ENCODE assay signal across 16 cellular contexts in the genomic region with DNA sequence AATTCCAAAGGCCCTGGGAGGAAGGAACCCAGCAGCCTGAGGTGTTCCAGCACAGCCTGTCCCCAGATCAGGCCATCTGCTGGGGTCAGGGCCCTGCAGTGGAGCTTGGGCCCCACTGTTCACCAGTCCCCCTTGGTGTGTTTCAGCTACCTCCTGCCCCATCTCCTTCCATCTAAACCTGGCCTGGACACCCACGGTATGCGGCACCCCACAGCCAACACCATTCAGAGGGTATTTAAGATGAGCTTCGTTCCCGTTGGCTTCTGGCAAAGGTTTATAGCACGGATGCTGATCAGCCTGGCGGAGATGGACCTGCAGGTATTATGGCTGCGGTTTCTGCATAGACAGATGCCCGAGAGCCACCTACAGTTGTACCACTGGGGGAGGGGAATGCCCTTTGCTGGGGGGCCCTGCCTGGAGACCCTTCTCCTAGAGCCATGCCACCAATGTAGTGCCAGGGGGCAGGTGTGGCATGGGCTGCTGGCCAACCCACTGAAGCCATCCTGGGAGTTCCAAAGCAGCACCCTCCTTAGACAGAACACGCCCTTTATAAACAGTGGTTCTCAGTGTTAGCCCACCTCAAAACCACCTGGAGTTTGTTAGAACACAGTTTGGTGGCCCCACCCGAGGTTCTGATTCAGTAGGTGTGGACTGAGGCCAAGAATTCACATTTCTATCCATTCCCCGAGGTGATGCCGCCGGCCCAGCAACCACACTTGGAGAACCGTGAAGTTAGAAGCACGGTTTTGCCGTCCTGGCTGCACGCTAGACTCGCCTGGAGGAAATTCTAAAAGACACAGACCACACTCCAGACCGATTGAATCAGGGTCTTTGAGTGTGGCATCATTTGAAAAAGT.
DNase-seq lines count a peak whose midpoint lies in the region; ATAC-seq, FAIRE-seq and TF ChIP-seq lines count a peak whose summit lies in the region.
"Had no signal": no experiment of that assay in that cellular context is flagged by ENCODE, and none has a peak within 500 bp of the region (broad histone marks: within the 10 kb centered on the region; RNA-seq: fewer than 3 reads in every experiment).

No MANE protein-coding gene starts in this region.

- no peak overlapping the region for H2AFZ ChIP-seq in GM23338

- H3K27me3 Mint-ChIP-seq in GM23338 (ENCODE audit: insufficient read depth, low read depth, poor library complexity) = peaks cover 30% of the 10 kb centered on the region
- H3K27me3 Mint-ChIP-seq in T-helper 2 cell treated with Interferon-gamma antibody and Interleukin-4, amounts not matched to agents 5 μg/mL and 100 μg/mL, for 36 hours (ENCODE audit: low read depth) = peaks cover 4% of the 10 kb centered on the region

- H3K9ac ChIP-seq in kidney (ENCODE audit: low read length in 2 of 2) = no peak overlapping the region
- no peak overlapping the region for H3K9ac ChIP-seq in skeletal muscle tissue (ENCODE audit: low read depth in 1 of 3, low read length in 3 of 3)

- POLR2A ChIA-PET in GM10248 (lab: Yijun Ruan, JAX) = no interaction called here

- ATAC-seq in GM23338 (no peak), GM18505 (IDR thresholded peaks at IDR 0.05; ENCODE audit: unreplicated experiment) (no peak)
- ATAC-seq: activated naive CD4-positive, alpha-beta T cell treated with anti-CD3 and anti-CD28 coated beads, Interleukin-2, amount 50 U/mL, for 72 hours; naive thymus-derived CD8-positive, alpha-beta T cell had no signal

- peak overlapping the region; percentile 36; the same call in 2 of the 3 replicates for H3K4me3 Mint-ChIP-seq in GM23338
- no peak overlapping the region for H3K4me3 Mint-ChIP-seq in T-helper 2 cell treated with Interferon-gamma antibody and Interleukin-4, amounts not matched to agents 5 μg/mL and 100 μg/mL, for 36 hours
- H3K4me3 Mint-ChIP-seq: naive thymus-derived CD8-positive, alpha-beta T cell had no signal

- 93 to 96% (median 95%) methylated on average over 15 to 19 of the region's 19 CpGs for WGBS in adrenal gland, 4 donors

- CTCF ChIA-PET in GM10248 (lab: Yijun Ruan, JAX) = interaction anchor here (4.4 kb wide), 1 partner anchor 38 kb away, joined by 27 read pairs; no protein-coding TSS in a partner anchor

- no peaks in the 10 kb centered on the region for H3K79me2 ChIP-seq in GM23338 (replicated peaks; ENCODE audit: insufficient read depth)

- no peaks in the 10 kb centered on the region for H3K9me2 ChIP-seq in GM23338 (ENCODE audit: insufficient read depth)

- no peak overlapping the region for H3K27ac Mint-ChIP-seq in GM23338
- H3K27ac Mint-ChIP-seq in T-helper 2 cell treated with Interferon-gamma antibody and Interleukin-4, amounts not matched to agents 5 μg/mL and 100 μg/mL, for 36 hours = no peak overlapping the region
- H3K27ac Mint-ChIP-seq: activated naive CD4-positive, alpha-beta T cell treated with anti-CD3 and anti-CD28 coated beads, Interleukin-2, amount 50 U/mL, for 72 hours; naive thymus-derived CD8-positive, alpha-beta T cell had no signal

- H3F3A ChIP-seq in GM23338 (replicated peaks; ENCODE audit: low read depth) = no peaks in the 10 kb centered on the region

- no peak overlapping the region for H3K27ac ChIP-seq in GM23338 (ENCODE audit: low read depth)
- H3K27ac ChIP-seq in adrenal gland = peak overlapping the region in 2 of 5 donors; percentile 59 to 88
- peak overlapping the region in 1 of 2 donors; percentile 32 for H3K27ac ChIP-seq in kidney (ENCODE audit: low read depth in 2 of 2, low read length in 2 of 2)
- H3K27ac ChIP-seq in skeletal muscle tissue (ENCODE audit: low read depth, low read length) = peak overlapping the region; percentile 7
- H3K27ac ChIP-seq: VCaP had no signal

- H3K4me1 ChIP-seq in GM23338 (ENCODE audit: insufficient read depth) = peaks cover 18% of the 10 kb centered on the region
- no peaks in the 10 kb centered on the region for H3K4me1 ChIP-seq in adrenal gland (replicated peaks in 1 of 2)
- no peaks in the 10 kb centered on the region for H3K4me1 ChIP-seq in kidney (ENCODE audit: control insufficient read depth in 1 of 2, insufficient read depth in 1 of 2, low read depth in 1 of 2, low read length in 2 of 2)
- peaks cover 0 to 3% (median 0%) of the 10 kb centered on the region in 3 donors for H3K4me1 ChIP-seq in skeletal muscle tissue (ENCODE audit: control insufficient read depth in 3 of 3, insufficient read depth in 3 of 3, low read length in 3 of 3)

- no peaks in the 10 kb centered on the region for H3K9me3 ChIP-seq in adrenal gland (replicated peaks in 1 of 3)
- no peaks in the 10 kb centered on the region for H3K9me3 ChIP-seq in kidney (ENCODE audit: control insufficient read depth in 1 of 2, low read length in 2 of 2)
- peaks cover 2 to 5% (median 3%) of the 10 kb centered on the region in 3 donors for H3K9me3 ChIP-seq in skeletal muscle tissue (ENCODE audit: control insufficient read depth in 3 of 3, low read length in 3 of 3)

- H3K4me3 ChIP-seq in GM23338 (no peak overlapping the region), adrenal gland (no peak overlapping the region), kidney (ENCODE audit: low read length in 2 of 2) (no peak overlapping the region), skeletal muscle tissue (ENCODE audit: low read length in 3 of 3) (no peak overlapping the region)

- no peaks in the 10 kb centered on the region for H3K9me3 Mint-ChIP-seq in GM23338
- no peaks in the 10 kb centered on the region for H3K9me3 Mint-ChIP-seq in T-helper 2 cell treated with Interferon-gamma antibody and Interleukin-4, amounts not matched to agents 5 μg/mL and 100 μg/mL, for 36 hours

- H3K4me2 ChIP-seq in GM23338 = peak overlapping the region; percentile 8; the same call in 1 of the 2 replicates

- no peaks in the 10 kb centered on the region for H3K27me3 ChIP-seq in GM23338 (ENCODE audit: insufficient read depth)
- no peaks in the 10 kb centered on the region for H3K27me3 ChIP-seq in adrenal gland
- H3K27me3 ChIP-seq in skeletal muscle tissue (ENCODE audit: control insufficient read depth in 3 of 3, insufficient read depth in 3 of 3, low read length in 3 of 3) = peaks cover 0 to 2% (median 0%) of the 10 kb centered on the region in 3 donors

- intact Hi-C loops in adrenal gland (cut with DNase I) (no loop called here), kidney (cut with DNase I) (no loop called here)

- TF ChIP-seq POLR2A in adrenal gland (IDR thresholded peaks at IDR 0.05) (no peak), GM18505 (IDR thresholded peaks at IDR 0.05; ENCODE audit: borderline replicate concordance, extremely low read depth, insufficient read depth, insufficient read length) (no peak)

- FAIRE-seq in kidney (lab: Jason Lieb, UNC) = no peak

- no peak for TF ChIP-seq CTCF in GM23338 (conservative IDR thresholded peaks at IDR 0.05; ENCODE audit: low read depth in 2 of 2)
- no peak for TF ChIP-seq CTCF in adrenal gland (IDR thresholded peaks at IDR 0.05)
- no peak for TF ChIP-seq CTCF in kidney (IDR thresholded peaks at IDR 0.05; ENCODE audit: borderline replicate concordance, extremely low read depth, insufficient read depth)
- no peak for TF ChIP-seq CTCF in GM10248 (IDR thresholded peaks at IDR 0.05; ENCODE audit: control extremely low read depth, extremely low read depth, low read depth, missing control alignments)

- no peaks in the 10 kb centered on the region for H4K20me1 ChIP-seq in GM23338 (replicated peaks; ENCODE audit: insufficient read depth)

- H3K36me3 Mint-ChIP-seq in GM23338 (ENCODE audit: low read depth) = no peaks in the 10 kb centered on the region
- H3K36me3 Mint-ChIP-seq in T-helper 2 cell treated with Interferon-gamma antibody and Interleukin-4, amounts not matched to agents 5 μg/mL and 100 μg/mL, for 36 hours (ENCODE audit: low read depth) = no peaks in the 10 kb centered on the region
- H3K36me3 Mint-ChIP-seq: activated naive CD4-positive, alpha-beta T cell treated with anti-CD3 and anti-CD28 coated beads, Interleukin-2, amount 50 U/mL, for 72 hours had no signal

- DNase-seq in GM23338 (ENCODE audit: low spot score) (no peak), adrenal gland (peak in 4 of 7 donors; percentile 6 to 45 (median 12)), kidney (peak; percentile 43), AML-193 (lab: John Stamatoyannopoulos, UW) (no peak), GM10248 (ENCODE audit: extremely low spot score) (no peak)
- no peak for DNase-seq in T-helper 2 cell treated with Interferon-gamma antibody and Interleukin-4, amounts not matched to agents 5 μg/mL and 100 μg/mL, for 36 hours (ENCODE audit: low spot score)
- DNase-seq: HCEC 1CT, left cardiac atrium, NCI-H1092, NCI-H446, SW 1271 had no signal

- peaks cover 32% of the 10 kb centered on the region for H3K4me1 Mint-ChIP-seq in GM23338
- H3K4me1 Mint-ChIP-seq in T-helper 2 cell treated with Interferon-gamma antibody and Interleukin-4, amounts not matched to agents 5 μg/mL and 100 μg/mL, for 36 hours (ENCODE audit: low read depth) = no peaks in the 10 kb centered on the region
- H3K4me1 Mint-ChIP-seq: naive thymus-derived CD8-positive, alpha-beta T cell had no signal

- no peaks in the 10 kb centered on the region for H3K36me3 ChIP-seq in GM23338 (ENCODE audit: insufficient read depth)
- no peaks in the 10 kb centered on the region for H3K36me3 ChIP-seq in adrenal gland (replicated peaks in 1 of 2)
- H3K36me3 ChIP-seq in kidney (ENCODE audit: control insufficient read depth in 1 of 2, insufficient read depth in 2 of 2, low read length in 2 of 2) = no peaks in the 10 kb centered on the region
- H3K36me3 ChIP-seq in skeletal muscle tissue (ENCODE audit: control insufficient read depth in 3 of 3, insufficient read depth in 3 of 3, low read length in 3 of 3) = peaks cover 0 to 5% (median 3%) of the 10 kb centered on the region in 3 donors

TF ChIP-seq in GM23338, 12 proteins besides CTCF, POLR2A, EP300 and RAD21 (continues in another document):
- TF ChIP-seq, protein P1, sequence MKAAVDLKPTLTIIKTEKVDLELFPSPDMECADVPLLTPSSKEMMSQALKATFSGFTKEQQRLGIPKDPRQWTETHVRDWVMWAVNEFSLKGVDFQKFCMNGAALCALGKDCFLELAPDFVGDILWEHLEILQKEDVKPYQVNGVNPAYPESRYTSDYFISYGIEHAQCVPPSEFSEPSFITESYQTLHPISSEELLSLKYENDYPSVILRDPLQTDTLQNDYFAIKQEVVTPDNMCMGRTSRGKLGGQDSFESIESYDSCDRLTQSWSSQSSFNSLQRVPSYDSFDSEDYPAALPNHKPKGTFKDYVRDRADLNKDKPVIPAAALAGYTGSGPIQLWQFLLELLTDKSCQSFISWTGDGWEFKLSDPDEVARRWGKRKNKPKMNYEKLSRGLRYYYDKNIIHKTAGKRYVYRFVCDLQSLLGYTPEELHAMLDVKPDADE (IDR thresholded peaks at IDR 0.05) = no peak
- TF ChIP-seq EZH2 (IDR thresholded peaks at IDR 0.05; ENCODE audit: low read depth, unreplicated experiment) = no peak
- TF ChIP-seq EZH2phosphoT487 (IDR thresholded peaks at IDR 0.05; ENCODE audit: unreplicated experiment) = no peak

Comparison
In these comparisons a context has a peak if more than half of its experiments do, and no peak if none do; other contexts are left out.
1. DNase-seq: peak in adrenal gland (4 of 7) and kidney (single experiment); none in GM23338 (single experiment), AML-193 (0 of 2), GM10248 (single experiment) and T-helper 2 cell treated with Interferon-gamma antibody and Interleukin-4, amounts not matched to agents 5 μg/mL and 100 μg/mL, for 36 hours (single experiment).